In genomic region chr14:102318781-102319276, GRCh38 we compare ENCODE assay signal across 8 cellular contexts. TPM values are rescaled to one million over a fixed set of nuclear protein-coding genes. Genes with fewer than 3 reads are reported as not detected.
DNase-seq lines count a peak whose midpoint lies in the region; ATAC-seq and TF ChIP-seq lines count a peak whose summit lies in the region.

No MANE protein-coding gene starts in this region.

- peaks cover 48% of the 10 kb centered on the region for H3K36me3 Mint-ChIP-seq in Calu3 (ENCODE audit: insufficient read depth, unreplicated experiment)

- ATAC-seq in PC-3, result no peak
- ATAC-seq in HG03139 (IDR thresholded peaks at IDR 0.05; ENCODE audit: unreplicated experiment), result no peak
- no peak for ATAC-seq in HG02678 (IDR thresholded peaks at IDR 0.05; ENCODE audit: unreplicated experiment)
- no peak for ATAC-seq in GM21529 (IDR thresholded peaks at IDR 0.05; ENCODE audit: unreplicated experiment)

- no peaks in the 10 kb centered on the region for H3K9me3 Mint-ChIP-seq in Calu3 (ENCODE audit: low read depth, unreplicated experiment)

- H3K4me1 Mint-ChIP-seq in Calu3 (ENCODE audit: low read depth, unreplicated experiment), result peaks cover 46% of the 10 kb centered on the region

- H3K27ac ChIP-seq in PC-3 (ENCODE audit: low read length), result peak overlapping the region; percentile 68
- peak overlapping the region; percentile 59 for H3K27ac ChIP-seq in epithelial cell of prostate

- H2AFZ ChIP-seq in PC-3 (ENCODE audit: low read length), result peak overlapping the region; percentile 96

- H3K9ac ChIP-seq in PC-3 (ENCODE audit: low read length), result peak overlapping the region; percentile 92

- DNase-seq in Calu3, result no peak
- DNase-seq in PC-3, result no peak
- no peak for DNase-seq in epithelial cell of prostate (ENCODE audit: low read depth, low spot score)
- peak; percentile 69 for DNase-seq in posterior vena cava (ENCODE audit: low spot score)
- no peak for DNase-seq in NCI-H82 (lab: John Stamatoyannopoulos, UW)

- no TSS peak for BruUV-seq in Calu3 (replicated peaks; lab: Mats Ljungman, UMichigan)
- BruUV-seq in PC-3 (replicated peaks; lab: Mats Ljungman, UMichigan), result no TSS peak

- no peak for TF ChIP-seq CTCF in Calu3 (IDR thresholded peaks at IDR 0.05; ENCODE audit: unreplicated experiment)
- no peak for TF ChIP-seq CTCF in PC-3 (conservative IDR thresholded peaks at IDR 0.05; ENCODE audit: low read depth, low read length)

- peaks cover 33% of the 10 kb centered on the region for H3K79me2 ChIP-seq in PC-3 (ENCODE audit: low read length)

- CTCF ChIA-PET in Calu3 (lab: Charles Lee), result interaction anchor here (0.8 kb wide), 1 partner anchor 200 kb away, joined by 5 read pairs; no protein-coding TSS in a partner anchor
- CTCF ChIA-PET in PC-3 (lab: Charles Lee), result no interaction called here

- peak overlapping the region; percentile 83 for H3K27ac Mint-ChIP-seq in Calu3 (ENCODE audit: unreplicated experiment)

- H3K4me3 ChIP-seq in PC-3 (ENCODE audit: low read length), result peak overlapping the region; percentile 96

- peak overlapping the region; percentile 74 for H3K4me3 Mint-ChIP-seq in Calu3 (ENCODE audit: low read depth, unreplicated experiment)

- H3K27me3 Mint-ChIP-seq in Calu3 (ENCODE audit: unreplicated experiment), result no peaks in the 10 kb centered on the region

- no peaks in the 10 kb centered on the region for H3K36me3 ChIP-seq in PC-3 (ENCODE audit: low read depth, low read length)

- POLR2A ChIA-PET in PC-3 (lab: Charles Lee; ENCODE audit: unreplicated experiment), result no interaction called here

- H3K4me2 ChIP-seq in PC-3 (ENCODE audit: low read length), result peak overlapping the region; percentile 95

- peaks cover 51% of the 10 kb centered on the region for H3K4me1 ChIP-seq in PC-3 (ENCODE audit: insufficient read depth, low read length)

- H3F3A ChIP-seq in PC-3 (ENCODE audit: low read length, unreplicated experiment), result no peaks in the 10 kb centered on the region

- no peaks in the 10 kb centered on the region for H3K27me3 ChIP-seq in PC-3 (ENCODE audit: low read length)

- H3K9me3 ChIP-seq in PC-3 (ENCODE audit: low read length), result no peaks in the 10 kb centered on the region

- intact Hi-C loops in Calu3 (cut with micrococcal nuclease; ENCODE audit: unreplicated experiment), result loop anchor here (5.0 kb wide), 1 partner anchor 42 kb away; no protein-coding TSS in a partner anchor
- intact Hi-C loops in PC-3 (cut with micrococcal nuclease), result loop anchor here (5.0 to 10.0 kb wide), 5 partner anchors 97 to 347 kb away; partner anchors contain the start of gene WDR20
- intact Hi-C loops in posterior vena cava (cut with DNase I), result no loop called here

- H4K20me1 ChIP-seq in PC-3 (ENCODE audit: low read length), result no peaks in the 10 kb centered on the region

- H3K9me2 ChIP-seq in PC-3 (replicated peaks; ENCODE audit: low read length), result no peaks in the 10 kb centered on the region

RNA-seq across cellular contexts. Expression of gene ZNF839, which starts 0.7 kb away (rescaled TPM):
- total RNA-seq in Calu3 (2022) (18.3 and 21.7 TPM in 2 replicates), PC-3 (2014; rRNA removed) (13.2 and 20.5 TPM in 2 replicates), posterior vena cava (1 to 10 TPM; 5.0 to 6.6 TPM)

RNA-seq across cellular contexts. Expression of gene MOK, which starts 13.9 kb away (rescaled TPM):
- 89.7 and 107 TPM in 2 replicates for total RNA-seq in Calu3 (2022)
- total RNA-seq in PC-3 (2014; rRNA removed), result 106 and 108 TPM in 2 replicates
- 10 to 100 TPM in 1 of 2 donors, 1 to 10 TPM in 1; 8.4 to 10.0 TPM for total RNA-seq in posterior vena cava

RNA-seq across cellular contexts. Expression of gene CINP, which starts 43.9 kb away (rescaled TPM):
- total RNA-seq in Calu3 (2022) (38.3 and 39.7 TPM in 2 replicates), PC-3 (2014; rRNA removed) (76.9 and 83.6 TPM in 2 replicates), posterior vena cava (10 to 100 TPM; 27.4 to 30.7 TPM)

RNA-seq across cellular contexts. Expression of gene TECPR2, which starts 43.9 kb away (rescaled TPM):
- 21.7 and 22.4 TPM in 2 replicates for total RNA-seq in Calu3 (2022)
- total RNA-seq in PC-3 (2014; rRNA removed), result 15.7 and 16.7 TPM in 2 replicates
- total RNA-seq in posterior vena cava, result 10 to 100 TPM; 34.3 to 45.5 TPM

Comparison
In these comparisons a context has a peak if more than half of its experiments do, and no peak if none do; other contexts are left out.
1. intact Hi-C loops: an anchor here in Calu3 (5.0 kb wide) and PC-3 (5.0 to 10.0 kb wide); none called in posterior vena cava.